In the genomic region with DNA sequence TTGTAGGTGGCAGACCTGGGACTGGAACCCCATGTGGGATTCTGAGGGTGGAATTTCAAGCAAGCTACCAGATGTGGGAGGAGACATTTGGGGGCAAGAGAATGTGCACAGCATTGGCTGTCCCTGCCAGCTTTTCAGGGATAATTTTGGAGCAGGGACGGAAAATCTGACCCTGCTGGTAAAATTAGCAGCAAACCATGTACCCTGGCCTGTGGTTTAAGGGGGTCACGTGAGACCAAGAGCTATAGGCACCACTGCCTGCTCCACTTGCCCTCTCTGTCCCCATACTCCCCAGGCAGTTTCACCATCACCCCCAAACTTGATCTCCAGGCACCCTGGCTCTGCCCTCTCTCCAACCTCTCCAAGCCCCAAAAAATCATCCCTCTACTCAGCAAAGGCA, we compare ENCODE assay signal across 19 cellular contexts. TPM values are rescaled to one million over a fixed set of nuclear protein-coding genes. Genes with fewer than 3 reads are reported as not detected.
DNase-seq lines count a peak whose midpoint lies in the region; ATAC-seq and TF ChIP-seq lines count a peak whose summit lies in the region.
"Had no signal": no experiment of that assay in that cellular context is flagged by ENCODE, and none has a peak within 500 bp of the region (broad histone marks: within the 10 kb centered on the region; RNA-seq: fewer than 3 reads in every experiment).

No MANE protein-coding gene starts in this region.

- H3K4me2 ChIP-seq in neural cell (ENCODE audit: low read length) = no peak overlapping the region

- TF ChIP-seq RAD21 in neural cell (conservative IDR thresholded peaks at IDR 0.05) = no peak

- ATAC-seq in left ventricle myocardium superior (peak; percentile 65), left cardiac atrium (no peak), HG02623 (IDR thresholded peaks at IDR 0.05; ENCODE audit: unreplicated experiment) (no peak), HG02840 (IDR thresholded peaks at IDR 0.05; ENCODE audit: low FRiP score, unreplicated experiment) (no peak)
- ATAC-seq: GM12878 had no signal

- peaks cover 71% of the 10 kb centered on the region for H3K4me1 Mint-ChIP-seq in brain

- intact Hi-C loops in left ventricle myocardium superior (cut with micrococcal nuclease) (no loop called here), left cardiac atrium (cut with DNase I) (loop anchor here in 1 of 2 donors (10.0 kb wide), 1 partner anchor 160 kb away; no protein-coding TSS in a partner anchor)

- TF ChIP-seq EP300 in neural cell (conservative IDR thresholded peaks at IDR 0.05; ENCODE audit: poor library complexity, severe bottlenecking) = no peak

- H3K36me3 ChIP-seq in neural cell (ENCODE audit: insufficient read depth, low read length) = no peaks in the 10 kb centered on the region

- H3K27ac Mint-ChIP-seq in brain = peak overlapping the region in 4 of 5 experiments; percentile 71 to 95 (median 87)
- H3K27ac Mint-ChIP-seq: HFFc6 had no signal

- H3K4me3 ChIP-seq in neural cell (ENCODE audit: low read length) = peak overlapping the region; percentile 42
- H3K4me3 ChIP-seq: GM12878 had no signal

- DNase-seq in left ventricle myocardium superior (no peak), left cardiac atrium (no peak), occipital lobe (lab: John Stamatoyannopoulos, UW) (no peak)
- DNase-seq: 8988T; ACHN; CD4-positive, alpha-beta memory T cell; DMS79; GOT3; HCEC 1CT; HFFc6 had no signal

- H3K4me3 Mint-ChIP-seq in brain = no peak overlapping the region
- H3K4me3 Mint-ChIP-seq: CD4-positive, alpha-beta memory T cell; HFFc6 had no signal

- no peaks in the 10 kb centered on the region for H3K36me3 Mint-ChIP-seq in brain
- H3K36me3 Mint-ChIP-seq: CD4-positive, alpha-beta memory T cell had no signal

- H3K9me3 Mint-ChIP-seq in brain = peaks cover 0 to 6% (median 0%) of the 10 kb centered on the region in 5 experiments
- H3K9me3 Mint-ChIP-seq: HFFc6 had no signal

- H3K27me3 ChIP-seq in neural cell (ENCODE audit: insufficient read depth, low read depth, low read length) = no peaks in the 10 kb centered on the region

- H4K20me1 ChIP-seq in neural cell (ENCODE audit: insufficient read depth) = no peaks in the 10 kb centered on the region

- H3K79me2 ChIP-seq in neural cell (replicated peaks; ENCODE audit: insufficient read depth, low read length) = no peaks in the 10 kb centered on the region

- H3F3A ChIP-seq in neural cell (ENCODE audit: insufficient read depth, low read length, poor library complexity, severe bottlenecking) = no peaks in the 10 kb centered on the region

- peak overlapping the region; percentile 88 for H3K27ac ChIP-seq in neural cell (ENCODE audit: low read length)
- peak overlapping the region; percentile 72 for H3K27ac ChIP-seq in temporal lobe (ENCODE audit: low read depth, low read length)
- H3K27ac ChIP-seq: C4-2B, HL-60 had no signal

- peaks cover 7% of the 10 kb centered on the region for H3K27me3 Mint-ChIP-seq in brain

- H3K9me2 ChIP-seq in neural cell (ENCODE audit: insufficient read depth, low read length) = no peaks in the 10 kb centered on the region

- no peak for TF ChIP-seq CTCF in brain (conservative IDR thresholded peaks at IDR 0.05)
- TF ChIP-seq CTCF in neural cell (IDR thresholded peaks at IDR 0.05; ENCODE audit: poor library complexity, severe bottlenecking) = no peak

- H2AFZ ChIP-seq in neural cell (ENCODE audit: low read depth, low read length) = peak overlapping the region; percentile 34

- H3K9ac ChIP-seq in neural cell (ENCODE audit: low read length) = peak overlapping the region; percentile 56

- H3K9me3 ChIP-seq in neural cell (ENCODE audit: low read length) = no peaks in the 10 kb centered on the region

TF ChIP-seq in neural cell, 6 proteins besides CTCF, POLR2A, EP300 and RAD21:
- no peak for TF ChIP-seq POLR2AphosphoS5 (IDR thresholded peaks at IDR 0.05)
- TF ChIP-seq, protein P1, sequence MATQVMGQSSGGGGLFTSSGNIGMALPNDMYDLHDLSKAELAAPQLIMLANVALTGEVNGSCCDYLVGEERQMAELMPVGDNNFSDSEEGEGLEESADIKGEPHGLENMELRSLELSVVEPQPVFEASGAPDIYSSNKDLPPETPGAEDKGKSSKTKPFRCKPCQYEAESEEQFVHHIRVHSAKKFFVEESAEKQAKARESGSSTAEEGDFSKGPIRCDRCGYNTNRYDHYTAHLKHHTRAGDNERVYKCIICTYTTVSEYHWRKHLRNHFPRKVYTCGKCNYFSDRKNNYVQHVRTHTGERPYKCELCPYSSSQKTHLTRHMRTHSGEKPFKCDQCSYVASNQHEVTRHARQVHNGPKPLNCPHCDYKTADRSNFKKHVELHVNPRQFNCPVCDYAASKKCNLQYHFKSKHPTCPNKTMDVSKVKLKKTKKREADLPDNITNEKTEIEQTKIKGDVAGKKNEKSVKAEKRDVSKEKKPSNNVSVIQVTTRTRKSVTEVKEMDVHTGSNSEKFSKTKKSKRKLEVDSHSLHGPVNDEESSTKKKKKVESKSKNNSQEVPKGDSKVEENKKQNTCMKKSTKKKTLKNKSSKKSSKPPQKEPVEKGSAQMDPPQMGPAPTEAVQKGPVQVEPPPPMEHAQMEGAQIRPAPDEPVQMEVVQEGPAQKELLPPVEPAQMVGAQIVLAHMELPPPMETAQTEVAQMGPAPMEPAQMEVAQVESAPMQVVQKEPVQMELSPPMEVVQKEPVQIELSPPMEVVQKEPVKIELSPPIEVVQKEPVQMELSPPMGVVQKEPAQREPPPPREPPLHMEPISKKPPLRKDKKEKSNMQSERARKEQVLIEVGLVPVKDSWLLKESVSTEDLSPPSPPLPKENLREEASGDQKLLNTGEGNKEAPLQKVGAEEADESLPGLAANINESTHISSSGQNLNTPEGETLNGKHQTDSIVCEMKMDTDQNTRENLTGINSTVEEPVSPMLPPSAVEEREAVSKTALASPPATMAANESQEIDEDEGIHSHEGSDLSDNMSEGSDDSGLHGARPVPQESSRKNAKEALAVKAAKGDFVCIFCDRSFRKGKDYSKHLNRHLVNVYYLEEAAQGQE (IDR thresholded peaks at IDR 0.05; ENCODE audit: borderline replicate concordance) = no peak
- TF ChIP-seq MXI1 (conservative IDR thresholded peaks at IDR 0.05; ENCODE audit: poor library complexity, severe bottlenecking) = no peak
- no peak for TF ChIP-seq SMC3 (conservative IDR thresholded peaks at IDR 0.05; ENCODE audit: poor library complexity)
- no peak for TF ChIP-seq TAF1 (IDR thresholded peaks at IDR 0.05; ENCODE audit: low read depth)

RNA-seq across cellular contexts. Expression of a gene that starts 13.5 kb away (rescaled TPM):
- total RNA-seq in left ventricle myocardium superior = not detected
- total RNA-seq in left cardiac atrium = not detected
- polyA plus RNA-seq in brain (ENCODE audit: insufficient read depth, low read depth, low replicate concordance) = 30.2 TPM
- 4.3 and 5.1 TPM in 2 replicates for polyA plus RNA-seq in neural cell
- polyA minus RNA-seq in neural cell = 4.5 and 6.8 TPM in 2 replicates
- total RNA-seq in temporal lobe = 9.8 TPM
- 12.0 TPM for total RNA-seq in occipital lobe
- total RNA-seq: CD4-positive, alpha-beta memory T cell; G401; GM12878; HFFc6 had no signal
- polyA plus RNA-seq: CD4-positive, alpha-beta memory T cell had no signal

RNA-seq across cellular contexts. Expression of a gene that starts 26.5 kb away (rescaled TPM):
- 1.9 TPM for total RNA-seq in left ventricle myocardium superior
- not detected for total RNA-seq in left cardiac atrium
- polyA plus RNA-seq in brain (ENCODE audit: insufficient read depth, low read depth, low replicate concordance) = 53.6 TPM
- 11.1 and 14.6 TPM in 2 replicates for polyA plus RNA-seq in neural cell
- polyA minus RNA-seq in neural cell = 18.8 and 21.2 TPM in 2 replicates
- 11.1 TPM for total RNA-seq in temporal lobe
- total RNA-seq in occipital lobe = 10.8 TPM
- total RNA-seq: G401 had no signal
- polyA plus RNA-seq: CD4-positive, alpha-beta memory T cell had no signal

RNA-seq across cellular contexts. Expression of a gene that starts 57.0 kb away (rescaled TPM):
- 89.7 TPM for total RNA-seq in left ventricle myocardium superior
- 10 to 100 TPM; 56.2 to 57.6 TPM for total RNA-seq in left cardiac atrium
- 18.4 TPM for polyA plus RNA-seq in brain (ENCODE audit: insufficient read depth, low read depth, low replicate concordance)
- 36.4 and 36.7 TPM in 2 replicates for polyA plus RNA-seq in neural cell
- polyA minus RNA-seq in neural cell = 53.6 and 56.4 TPM in 2 replicates
- total RNA-seq in temporal lobe = 34.9 TPM
- total RNA-seq in occipital lobe = 44.5 TPM

Comparison
In these comparisons a context has a peak if more than half of its experiments do, and no peak if none do; other contexts are left out.
1. RNA of a gene that starts 13.5 kb away (total RNA-seq): 12.0 TPM in occipital lobe (single experiment) and 9.8 TPM in temporal lobe (single experiment); not detected in left ventricle myocardium superior (single experiment) and not detected in left cardiac atrium; every median in the first group is over 10 times any median in the second.